8 cellular contexts compared by ENCODE assay signal in the genomic region with DNA sequence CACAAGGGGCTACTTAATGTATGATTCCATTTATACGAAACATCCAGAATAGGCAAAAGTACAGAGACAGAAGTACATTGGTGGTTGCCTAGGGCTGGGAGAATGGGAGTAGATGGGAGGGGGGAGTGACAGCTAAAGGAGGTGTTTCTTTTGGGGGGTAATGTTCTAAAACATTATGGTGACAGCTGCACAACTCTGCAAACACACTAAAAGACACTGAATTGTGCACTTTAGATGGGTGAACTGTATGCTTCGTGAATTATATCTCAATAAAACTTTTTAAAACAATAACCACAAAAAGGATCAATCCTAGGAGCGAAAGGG. TPM values are rescaled to one million over a fixed set of nuclear protein-coding genes. Genes with fewer than 3 reads are reported as not detected.
DNase-seq lines count a peak whose midpoint lies in the region; ATAC-seq and TF ChIP-seq lines count a peak whose summit lies in the region.

No MANE protein-coding gene starts in this region.

- peak overlapping the region; percentile 57 for H3K4me3 ChIP-seq in HL-60 (replicated peaks; ENCODE audit: insufficient read depth, low read length)

- peak overlapping the region; percentile 65 for H3K27ac ChIP-seq in HL-60 (replicated peaks)

- no peaks in the 10 kb centered on the region for H3K36me3 Mint-ChIP-seq in activated naive CD8-positive, alpha-beta T cell
- H3K36me3 Mint-ChIP-seq in immature natural killer cell, result peaks cover 0 to 5% (median 4%) of the 10 kb centered on the region in 3 donors
- no peaks in the 10 kb centered on the region for H3K36me3 Mint-ChIP-seq in stimulated activated memory B cell treated with anti-CD40 and anti-IgM and Interleukin-4, amounts not matched to agents 10 μg/mL and 1 μg/mL and 100 μg/mL, for 72 hours

- H3K27me3 ChIP-seq in HL-60 (ENCODE audit: insufficient read depth, poor library complexity, severe bottlenecking), result no peaks in the 10 kb centered on the region

- H3K4me1 Mint-ChIP-seq in activated naive CD8-positive, alpha-beta T cell (ENCODE audit: low read depth), result peaks cover 20% of the 10 kb centered on the region
- peaks cover 8 to 18% of the 10 kb centered on the region in 2 donors for H3K4me1 Mint-ChIP-seq in immature natural killer cell
- peaks cover 36% of the 10 kb centered on the region for H3K4me1 Mint-ChIP-seq in stimulated activated memory B cell treated with anti-CD40 and anti-IgM and Interleukin-4, amounts not matched to agents 10 μg/mL and 1 μg/mL and 100 μg/mL, for 72 hours

- H3K4me3 Mint-ChIP-seq in activated naive CD8-positive, alpha-beta T cell, result peak overlapping the region; percentile 90
- peak overlapping the region; percentile 83 to 90 (median 89) for H3K4me3 Mint-ChIP-seq in immature natural killer cell
- H3K4me3 Mint-ChIP-seq in stimulated activated memory B cell treated with anti-CD40 and anti-IgM and Interleukin-4, amounts not matched to agents 10 μg/mL and 1 μg/mL and 100 μg/mL, for 72 hours, result peak overlapping the region; percentile 79

- ATAC-seq in stimulated activated memory B cell treated with anti-CD40 and anti-IgM and Interleukin-4, amounts not matched to agents 10 μg/mL and 1 μg/mL and 100 μg/mL, for 72 hours, result no peak
- ATAC-seq in GM19463 (IDR thresholded peaks at IDR 0.05; ENCODE audit: unreplicated experiment) (no peak), HG02885 (IDR thresholded peaks at IDR 0.05; ENCODE audit: poor library complexity, unreplicated experiment) (no peak)

- DNase-seq in HL-60 (ENCODE audit: low read depth in 1 of 2, low spot score in 1 of 2), result no peak
- no peak for DNase-seq in immature natural killer cell
- no peak for DNase-seq in globus pallidus (ENCODE audit: low spot score)
- DNase-seq in DMS114 treated with DMSO at 0.1 percent for 48 hours (lab: John Stamatoyannopoulos, UW; ENCODE audit: unreplicated experiment), result no peak

- H3K9me3 Mint-ChIP-seq in activated naive CD8-positive, alpha-beta T cell (ENCODE audit: low read depth), result no peaks in the 10 kb centered on the region
- H3K9me3 Mint-ChIP-seq in immature natural killer cell, result no peaks in the 10 kb centered on the region
- no peaks in the 10 kb centered on the region for H3K9me3 Mint-ChIP-seq in stimulated activated memory B cell treated with anti-CD40 and anti-IgM and Interleukin-4, amounts not matched to agents 10 μg/mL and 1 μg/mL and 100 μg/mL, for 72 hours

- H3K27ac Mint-ChIP-seq in activated naive CD8-positive, alpha-beta T cell, result peak overlapping the region; percentile 11
- H3K27ac Mint-ChIP-seq in immature natural killer cell, result peak overlapping the region; percentile 51 to 94 (median 76)
- H3K27ac Mint-ChIP-seq in stimulated activated memory B cell treated with anti-CD40 and anti-IgM and Interleukin-4, amounts not matched to agents 10 μg/mL and 1 μg/mL and 100 μg/mL, for 72 hours, result peak overlapping the region; percentile 69

- no peak for TF ChIP-seq CTCF in HL-60 (IDR thresholded peaks at IDR 0.05; ENCODE audit: insufficient read depth, low read length)

- H3K27me3 Mint-ChIP-seq in activated naive CD8-positive, alpha-beta T cell, result peaks cover 9% of the 10 kb centered on the region
- H3K27me3 Mint-ChIP-seq in immature natural killer cell (ENCODE audit: low read depth in 3 of 3), result peaks cover 3 to 12% (median 11%) of the 10 kb centered on the region in 3 donors
- H3K27me3 Mint-ChIP-seq in stimulated activated memory B cell treated with anti-CD40 and anti-IgM and Interleukin-4, amounts not matched to agents 10 μg/mL and 1 μg/mL and 100 μg/mL, for 72 hours, result no peaks in the 10 kb centered on the region

RNA-seq across cellular contexts. Expression of a gene that starts 0.7 kb away (rescaled TPM):
- polyA plus RNA-seq in immature natural killer cell, result 10 to 100 TPM in 2 of 3 donors, 1 to 10 TPM in 1; 9.2 to 11.1 (median 10.3) TPM

Comparison
In these comparisons a context has a peak if more than half of its experiments do, and no peak if none do; other contexts are left out.
1. H3K27ac Mint-ChIP-seq: peak in every context shown above with its lines; median percentile 76 in immature natural killer cell; 69 in stimulated activated memory B cell treated with anti-CD40 and anti-IgM and Interleukin-4, amounts not matched to agents 10 μg/mL and 1 μg/mL and 100 μg/mL, for 72 hours; 11 in activated naive CD8-positive, alpha-beta T cell.